Comparison of ENCODE assay signal across 8 cellular contexts in genomic region chr7:114086491-114086905, GRCh38.
DNase-seq lines count a peak whose midpoint lies in the region; ATAC-seq, FAIRE-seq and TF ChIP-seq lines count a peak whose summit lies in the region.

No MANE protein-coding gene starts in this region.

- H3K4me1 Mint-ChIP-seq in activated T-cell treated with anti-CD3 and anti-CD28 coated beads, Interleukin-2, amount 50 U/mL, for 24 hours (ENCODE audit: low read depth): peaks cover 44% of the 10 kb centered on the region

- no peaks in the 10 kb centered on the region for H3K36me3 Mint-ChIP-seq in activated T-cell treated with anti-CD3 and anti-CD28 coated beads, Interleukin-2, amount 50 U/mL, for 24 hours (ENCODE audit: low read depth)

- no peaks in the 10 kb centered on the region for H3K27me3 ChIP-seq in SJCRH30
- peaks cover 73% of the 10 kb centered on the region for H3K27me3 ChIP-seq in osteoblast (ENCODE audit: insufficient read depth, low read length)

- no peaks in the 10 kb centered on the region for H4K20me1 ChIP-seq in osteoblast (ENCODE audit: insufficient read depth, low read length)

- no peaks in the 10 kb centered on the region for H3K9me3 ChIP-seq in SJCRH30 (replicated peaks)
- H3K9me3 ChIP-seq in osteoblast (ENCODE audit: low read depth, low read length): no peaks in the 10 kb centered on the region

- peak; percentile 37 for DNase-seq in activated T-cell treated with anti-CD3 and anti-CD28 coated beads, Interleukin-2, amount 50 U/mL, for 24 hours
- no peak for DNase-seq in activated T-cell treated with anti-CD3 and anti-CD28 coated beads, Interleukin-2, amount 50 U/mL, for 1 hour
- DNase-seq in SJCRH30 (peak; percentile 62 to 72), fibroblast of the aortic adventitia (ENCODE audit: low read depth) (no peak), osteoblast (ENCODE audit: insufficient read length, low spot score, missing footprints) (peak; percentile 86), NCI-H226 (no peak), D721Med (ENCODE audit: insufficient read length, low spot score) (no peak)

- peaks cover 15% of the 10 kb centered on the region for H3K4me1 ChIP-seq in SJCRH30
- peaks cover 15% of the 10 kb centered on the region for H3K4me1 ChIP-seq in osteoblast (ENCODE audit: insufficient read depth, low read length)

- H3K36me3 ChIP-seq in SJCRH30 (no peaks in the 10 kb centered on the region; the same call in 1 of the 2 replicates), osteoblast (ENCODE audit: insufficient read depth, low read length) (no peaks in the 10 kb centered on the region)

- peak overlapping the region; percentile 80 for H2AFZ ChIP-seq in osteoblast (ENCODE audit: low read length)

- peak overlapping the region; percentile 71 for H3K27ac Mint-ChIP-seq in activated T-cell treated with anti-CD3 and anti-CD28 coated beads, Interleukin-2, amount 50 U/mL, for 24 hours

- no peaks in the 10 kb centered on the region for H3K9me3 Mint-ChIP-seq in activated T-cell treated with anti-CD3 and anti-CD28 coated beads, Interleukin-2, amount 50 U/mL, for 24 hours

- peak overlapping the region; percentile 76 for H3K4me3 Mint-ChIP-seq in activated T-cell treated with anti-CD3 and anti-CD28 coated beads, Interleukin-2, amount 50 U/mL, for 24 hours

- FAIRE-seq in D721Med (lab: Jason Lieb, UNC): no peak

- H3K4me3 ChIP-seq in SJCRH30 (peak overlapping the region; percentile 94), fibroblast of the aortic adventitia (ENCODE audit: low read depth, low read length) (peak overlapping the region; percentile 88), osteoblast (ENCODE audit: insufficient read depth, low read length) (peak overlapping the region; percentile 73)

- no peaks in the 10 kb centered on the region for H3K79me2 ChIP-seq in osteoblast (ENCODE audit: insufficient read depth, low read length)

- TF ChIP-seq CTCF in fibroblast of the aortic adventitia (IDR thresholded peaks at IDR 0.05; ENCODE audit: insufficient read depth, low read length): no peak
- TF ChIP-seq CTCF in osteoblast (IDR thresholded peaks at IDR 0.05; ENCODE audit: extremely low read depth, low read depth, low read length): no peak
- TF ChIP-seq CTCF in D721Med (IDR thresholded peaks at IDR 0.05; ENCODE audit: insufficient read depth, missing control alignments): no peak

- H3K27ac ChIP-seq in SJCRH30 (peak overlapping the region; percentile 95), osteoblast (ENCODE audit: low read depth, low read length) (no peak overlapping the region)

- peak overlapping the region; percentile 89 for H3K4me2 ChIP-seq in osteoblast (ENCODE audit: insufficient read depth, low read length)

- H3K27me3 Mint-ChIP-seq in activated T-cell treated with anti-CD3 and anti-CD28 coated beads, Interleukin-2, amount 50 U/mL, for 24 hours: peaks cover 74% of the 10 kb centered on the region

- ATAC-seq in HG02840 (IDR thresholded peaks at IDR 0.05; ENCODE audit: low FRiP score, unreplicated experiment): no peak

Comparison
In these comparisons a context has a peak if more than half of its experiments do, and no peak if none do; other contexts are left out.
1. DNase-seq: peak in activated T-cell treated with anti-CD3 and anti-CD28 coated beads, Interleukin-2, amount 50 U/mL, for 24 hours (single experiment), SJCRH30 (2 of 2) and osteoblast (single experiment); none in activated T-cell treated with anti-CD3 and anti-CD28 coated beads, Interleukin-2, amount 50 U/mL, for 1 hour (single experiment), fibroblast of the aortic adventitia (single experiment), NCI-H226 (single experiment) and D721Med (single experiment).
2. Peak in every context shown above with its lines, with median percentiles within 50 percentile points of each other: H3K4me3 ChIP-seq.